ENCODE assay signal across 1 cellular context in the genomic region with DNA sequence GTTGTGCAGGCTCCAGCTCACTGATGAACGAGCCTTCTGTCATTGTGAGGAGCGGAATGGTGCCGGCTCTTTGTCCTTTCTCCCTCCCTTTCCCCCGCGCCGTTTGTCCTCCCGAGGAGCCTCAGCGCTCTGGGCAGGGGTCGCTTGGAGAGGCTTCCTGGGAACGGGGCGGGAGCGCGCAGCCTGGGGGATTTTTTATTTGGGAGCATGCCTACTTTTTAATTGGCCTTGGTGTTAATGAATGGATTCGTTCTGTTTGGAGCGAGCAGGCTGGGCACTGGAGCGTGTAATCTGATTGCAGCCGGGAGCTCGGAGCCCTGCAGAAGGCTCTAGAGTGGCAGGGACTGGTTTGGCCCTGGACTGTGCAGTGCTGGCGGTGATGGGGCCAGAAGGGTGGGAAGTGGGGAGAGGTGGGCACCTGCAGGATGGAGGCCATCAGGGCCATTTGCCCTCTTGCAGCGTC.
TF ChIP-seq lines count a peak whose summit lies in the region.

No MANE protein-coding gene starts in this region.

TF ChIP-seq in neural cell, 6 proteins besides CTCF, POLR2A, EP300 and RAD21 (continued from another document):
- TF ChIP-seq, protein P1, sequence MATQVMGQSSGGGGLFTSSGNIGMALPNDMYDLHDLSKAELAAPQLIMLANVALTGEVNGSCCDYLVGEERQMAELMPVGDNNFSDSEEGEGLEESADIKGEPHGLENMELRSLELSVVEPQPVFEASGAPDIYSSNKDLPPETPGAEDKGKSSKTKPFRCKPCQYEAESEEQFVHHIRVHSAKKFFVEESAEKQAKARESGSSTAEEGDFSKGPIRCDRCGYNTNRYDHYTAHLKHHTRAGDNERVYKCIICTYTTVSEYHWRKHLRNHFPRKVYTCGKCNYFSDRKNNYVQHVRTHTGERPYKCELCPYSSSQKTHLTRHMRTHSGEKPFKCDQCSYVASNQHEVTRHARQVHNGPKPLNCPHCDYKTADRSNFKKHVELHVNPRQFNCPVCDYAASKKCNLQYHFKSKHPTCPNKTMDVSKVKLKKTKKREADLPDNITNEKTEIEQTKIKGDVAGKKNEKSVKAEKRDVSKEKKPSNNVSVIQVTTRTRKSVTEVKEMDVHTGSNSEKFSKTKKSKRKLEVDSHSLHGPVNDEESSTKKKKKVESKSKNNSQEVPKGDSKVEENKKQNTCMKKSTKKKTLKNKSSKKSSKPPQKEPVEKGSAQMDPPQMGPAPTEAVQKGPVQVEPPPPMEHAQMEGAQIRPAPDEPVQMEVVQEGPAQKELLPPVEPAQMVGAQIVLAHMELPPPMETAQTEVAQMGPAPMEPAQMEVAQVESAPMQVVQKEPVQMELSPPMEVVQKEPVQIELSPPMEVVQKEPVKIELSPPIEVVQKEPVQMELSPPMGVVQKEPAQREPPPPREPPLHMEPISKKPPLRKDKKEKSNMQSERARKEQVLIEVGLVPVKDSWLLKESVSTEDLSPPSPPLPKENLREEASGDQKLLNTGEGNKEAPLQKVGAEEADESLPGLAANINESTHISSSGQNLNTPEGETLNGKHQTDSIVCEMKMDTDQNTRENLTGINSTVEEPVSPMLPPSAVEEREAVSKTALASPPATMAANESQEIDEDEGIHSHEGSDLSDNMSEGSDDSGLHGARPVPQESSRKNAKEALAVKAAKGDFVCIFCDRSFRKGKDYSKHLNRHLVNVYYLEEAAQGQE (IDR thresholded peaks at IDR 0.05; ENCODE audit: borderline replicate concordance): no peak
